ENCODE assay signal across 7 cellular contexts in the genomic region with DNA sequence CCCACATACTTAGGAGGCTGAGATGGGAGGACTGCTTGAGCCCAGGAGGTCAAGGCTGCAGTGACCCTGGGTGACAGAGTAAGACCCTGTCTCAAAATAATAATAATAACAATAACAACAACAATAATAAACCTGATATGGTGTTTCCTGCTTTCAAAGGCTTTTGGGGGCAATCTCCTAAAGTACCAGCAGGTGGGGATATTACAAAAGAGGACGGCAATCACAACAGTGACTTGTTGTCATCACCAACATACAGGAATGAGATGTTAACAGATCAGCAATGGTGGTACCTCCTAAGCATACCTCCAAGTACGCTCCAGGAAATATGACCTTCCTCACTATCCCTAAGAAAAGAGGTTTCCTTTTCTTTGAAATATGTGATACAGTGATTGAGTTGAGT.
DNase-seq lines count a peak whose midpoint lies in the region; ATAC-seq and TF ChIP-seq lines count a peak whose summit lies in the region.

No MANE protein-coding gene starts in this region.

- H3K36me3 ChIP-seq in WERI-Rb-1, result no peaks in the 10 kb centered on the region

- POLR2A ChIA-PET in GM10248 (lab: Yijun Ruan, JAX), result no interaction called here

- H3K4me3 ChIP-seq in WERI-Rb-1 (ENCODE audit: low read depth, low read length), result no peak overlapping the region

- ATAC-seq in GM21515 (IDR thresholded peaks at IDR 0.05; ENCODE audit: unreplicated experiment), result peak; percentile 91

- no peak overlapping the region for H3K27ac ChIP-seq in WERI-Rb-1

- H3K27me3 ChIP-seq in WERI-Rb-1 (ENCODE audit: insufficient read depth, low read depth, severe bottlenecking), result no peaks in the 10 kb centered on the region

- DNase-seq in GM10248 (ENCODE audit: extremely low spot score), result peak; percentile 37
- peak; percentile 30 for DNase-seq in HuH-7 (ENCODE audit: low spot score)
- peak; percentile 57 for DNase-seq in WERI-Rb-1
- peak; percentile 51 for DNase-seq in inferior parietal cortex (ENCODE audit: extremely low spot score)
- no peak for DNase-seq in NCI-H1048 (lab: John Stamatoyannopoulos, UW)
- DNase-seq in NCI-H1092 treated with DMSO at 0.1 percent for 48 hours (lab: John Stamatoyannopoulos, UW), result no peak

- no peaks in the 10 kb centered on the region for H3K9me3 ChIP-seq in WERI-Rb-1 (ENCODE audit: severe bottlenecking)

- TF ChIP-seq CTCF in GM10248 (IDR thresholded peaks at IDR 0.05; ENCODE audit: control extremely low read depth, extremely low read depth, low read depth, missing control alignments) (peak; percentile 50), WERI-Rb-1 (IDR thresholded peaks at IDR 0.05; ENCODE audit: low read depth, low read length) (peak; percentile 65)

- CTCF ChIA-PET in GM10248 (lab: Yijun Ruan, JAX), result no interaction called here

Comparison
In these comparisons a context has a peak if more than half of its experiments do, and no peak if none do; other contexts are left out.
1. DNase-seq: peak in GM10248 (single experiment), HuH-7 (single experiment), WERI-Rb-1 (single experiment) and inferior parietal cortex (single experiment); none in NCI-H1048 (single experiment) and NCI-H1092 treated with DMSO at 0.1 percent for 48 hours (single experiment).